ENCODE assay signal across 30 cellular contexts in genomic region chr5:146060221-146060585, GRCh38. TPM values are rescaled to one million over a fixed set of nuclear protein-coding genes. Genes with fewer than 3 reads are reported as not detected.
"Had no signal": no experiment of that assay in that cellular context is flagged by ENCODE, and none has a peak within 500 bp of the region (broad histone marks: within the 10 kb centered on the region; RNA-seq: fewer than 3 reads in every experiment).

No MANE protein-coding gene starts in this region.

- H3K4me1 ChIP-seq: Peyer's patch had no signal

- H3K4me3 ChIP-seq: Peyer's patch had no signal

- H3K27me3 ChIP-seq: Peyer's patch had no signal

- H3K9me3 ChIP-seq: Peyer's patch had no signal

- ATAC-seq: activated naive CD8-positive, alpha-beta T cell treated with anti-CD3 and anti-CD28 coated beads, Interleukin-2, amount 50 U/mL, for 24 hours; activated T-cell treated with anti-CD3 and anti-CD28 coated beads, Interleukin-2, amount 50 U/mL, for 4 hours; PC-3 had no signal

- DNase-seq: activated B cell treated with CpG ODN at 0.5 μM for 24 hours; activated CD4-positive, alpha-beta memory T cell treated with anti-CD3 and anti-CD28 coated beads for 36 hours; activated CD4-positive, alpha-beta T cell treated with anti-CD3 and anti-CD28 coated beads for 4 hours; activated CD4-positive, alpha-beta T cell treated with anti-CD3 and anti-CD28 coated beads, Interleukin-2, amount 50 U/mL, for 1 hour; activated CD4-positive, CD25-positive, alpha-beta regulatory T cell treated with anti-CD3 and anti-CD28 coated beads, Interleukin-2, amount 50 U/mL, for 72 hours; activated CD8-positive, alpha-beta memory T cell treated with anti-CD3 and anti-CD28 coated beads, Interleukin-2, amount 50 U/mL, for 4 hours; activated effector memory CD4-positive, alpha-beta T cell treated with Interleukin-2 at 50 U/mL for 16 hours; activated naive CD4-positive, alpha-beta T cell treated with anti-CD3 and anti-CD28 coated beads, Interleukin-2, amount 10 ng/mL, durations not matched to agents 7 days and 5 days; activated naive CD8-positive, alpha-beta T cell treated with anti-CD3 and anti-CD28 coated beads, Interleukin-2, amount 50 U/mL, for 24 hours; activated T-cell treated with anti-CD3 and anti-CD28 coated beads for 4 hours; activated T-cell treated with anti-CD3 and anti-CD28 coated beads, Interleukin-2, amount 50 U/mL, for 4 hours; Karpas-422; KBM-7; NCI-H1048; NCI-H1105 treated with DMSO at 0.1 percent for 48 hours; NCI-H1436; NCI-H1694; NCI-H1930; NCI-H2081 treated with DMSO at 0.1 percent for 48 hours; NCI-H345; NCI-H524 treated with DMSO at 0.1 percent for 48 hours; PC-3; Peyer's patch; RPMI8226; SW 1271; T-helper 1 cell; T-helper 2 cell; T-helper 9 cell had no signal

- H3K27ac ChIP-seq: Peyer's patch, VCaP had no signal

RNA-seq across cellular contexts. Expression of gene PLAC8L1, which starts 45.2 kb away (rescaled TPM):
- total RNA-seq: NCI-H460 had no signal
